ENCODE assay signal across 24 cellular contexts in the genomic region with DNA sequence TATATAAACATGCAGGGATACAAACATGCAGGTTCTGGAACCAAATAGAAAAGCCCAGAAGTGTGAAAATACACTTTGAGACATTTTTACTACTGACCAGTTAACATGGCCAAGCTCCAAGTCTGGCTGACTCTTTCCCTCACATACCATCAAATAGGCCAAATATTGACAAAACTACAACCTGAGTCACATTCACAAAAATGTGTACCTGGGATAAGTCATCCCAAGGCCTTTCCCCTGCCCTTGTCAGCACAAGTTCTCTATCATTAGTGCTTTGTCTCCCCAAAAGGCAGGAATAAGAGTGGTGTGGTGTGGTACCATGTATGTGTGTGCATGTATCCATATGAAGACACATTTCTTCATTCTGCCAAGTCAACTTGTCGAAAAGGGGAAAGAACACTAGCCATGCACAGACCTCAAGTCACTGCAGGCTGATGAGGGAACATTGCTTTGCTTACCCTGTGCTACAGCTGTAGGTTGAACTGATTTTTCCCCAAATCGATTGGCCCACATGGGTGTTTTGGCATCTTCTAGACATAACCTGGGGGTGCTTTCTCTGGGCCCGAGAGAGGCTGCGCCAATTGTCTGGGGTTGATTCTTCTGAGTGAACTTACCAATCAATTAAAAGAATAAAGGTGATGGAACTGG. TPM values are rescaled to one million over a fixed set of nuclear protein-coding genes. Genes with fewer than 3 reads are reported as not detected.
"Had no signal": no experiment of that assay in that cellular context is flagged by ENCODE, and none has a peak within 500 bp of the region (broad histone marks: within the 10 kb centered on the region; RNA-seq: fewer than 3 reads in every experiment).

No MANE protein-coding gene starts in this region.

- H3K27me3 ChIP-seq: adrenal gland, right lobe of liver, tibial artery had no signal

- H3K4me3 ChIP-seq: adrenal gland, cardiac muscle cell, gastrocnemius medialis, right lobe of liver, tibial artery had no signal

- H3K9me3 Mint-ChIP-seq: memory B cell; nephron progenitor cell; stimulated activated effector memory CD8-positive, alpha-beta T cell treated with anti-CD3 and anti-CD28 coated beads, Interleukin-12 subunit alpha, Interleukin-12 subunit beta, amount 100 ng/mL, for 72 hours; stimulated activated naive CD8-positive, alpha-beta T cell treated with anti-CD3 and anti-CD28 coated beads, Interleukin-15, amount 100 ng/mL, for 72 hours had no signal

- H3K4me1 ChIP-seq: adrenal gland, gastrocnemius medialis, right lobe of liver had no signal

- DNase-seq: activated CD4-positive, alpha-beta T cell treated with anti-CD3 and anti-CD28 coated beads for 1 hour; activated gamma-delta T cell treated with Interleukin-2 at 50 U/mL for 16 hours; activated T-cell treated with anti-CD3 and anti-CD28 coated beads, Interleukin-2, amount 50 U/mL, for 1 hour; adrenal gland; cortex of kidney; gastrocnemius medialis; hippocampal formation; left cardiac atrium; nephron progenitor cell; right lobe of liver; small intestine; stimulated activated CD4-positive, alpha-beta T cell treated with anti-CD3 and anti-CD28 coated beads, Interleukin-2, amount 100 ng/mL, for 24 hours; stimulated activated naive CD8-positive, alpha-beta T cell treated with anti-CD3 and anti-CD28 coated beads, Interleukin-15, amount 100 ng/mL, for 72 hours; T-helper 1 cell; tibial artery; WERI-Rb-1 had no signal

- H3K36me3 ChIP-seq: adrenal gland, cardiac muscle cell, gastrocnemius medialis, right lobe of liver, tibial artery, WERI-Rb-1 had no signal

- H3K9me3 ChIP-seq: adrenal gland, gastrocnemius medialis, right lobe of liver, tibial artery had no signal

- H3K4me3 Mint-ChIP-seq: activated naive CD8-positive, alpha-beta T cell; memory B cell; nephron progenitor cell; stimulated activated effector memory CD8-positive, alpha-beta T cell treated with anti-CD3 and anti-CD28 coated beads, Interleukin-12 subunit alpha, Interleukin-12 subunit beta, amount 100 ng/mL, for 72 hours; stimulated activated naive CD8-positive, alpha-beta T cell treated with anti-CD3 and anti-CD28 coated beads, Interleukin-15, amount 100 ng/mL, for 72 hours had no signal

- H3K4me1 Mint-ChIP-seq: memory B cell; stimulated activated effector memory CD8-positive, alpha-beta T cell treated with anti-CD3 and anti-CD28 coated beads, Interleukin-12 subunit alpha, Interleukin-12 subunit beta, amount 100 ng/mL, for 72 hours; stimulated activated naive CD8-positive, alpha-beta T cell treated with anti-CD3 and anti-CD28 coated beads, Interleukin-15, amount 100 ng/mL, for 72 hours had no signal

- H3K27ac Mint-ChIP-seq: activated naive CD8-positive, alpha-beta T cell; memory B cell; nephron progenitor cell; stimulated activated effector memory CD8-positive, alpha-beta T cell treated with anti-CD3 and anti-CD28 coated beads, Interleukin-12 subunit alpha, Interleukin-12 subunit beta, amount 100 ng/mL, for 72 hours; stimulated activated naive CD8-positive, alpha-beta T cell treated with anti-CD3 and anti-CD28 coated beads, Interleukin-15, amount 100 ng/mL, for 72 hours had no signal

- ATAC-seq: gastrocnemius medialis; left cardiac atrium; stimulated activated effector memory CD8-positive, alpha-beta T cell treated with anti-CD3 and anti-CD28 coated beads, Interleukin-12 subunit alpha, Interleukin-12 subunit beta, amount 100 ng/mL, for 72 hours; stimulated activated naive CD8-positive, alpha-beta T cell treated with anti-CD3 and anti-CD28 coated beads, Interleukin-15, amount 100 ng/mL, for 72 hours had no signal

- H3K27ac ChIP-seq: adrenal gland, cardiac muscle cell, gastrocnemius medialis, right lobe of liver, tibial artery, WERI-Rb-1 had no signal

- H3K36me3 Mint-ChIP-seq: activated naive CD8-positive, alpha-beta T cell; memory B cell; stimulated activated effector memory CD8-positive, alpha-beta T cell treated with anti-CD3 and anti-CD28 coated beads, Interleukin-12 subunit alpha, Interleukin-12 subunit beta, amount 100 ng/mL, for 72 hours had no signal

- FAIRE-seq: small intestine, TTC549 had no signal

RNA-seq across cellular contexts. Expression of gene HOXC4, which starts 14.9 kb away (rescaled TPM):
- total RNA-seq: cardiac muscle cell, cerebellum, liver had no signal
- polyA plus RNA-seq: cardiac muscle cell had no signal

RNA-seq across cellular contexts. Expression of gene HOXC5, which starts 35.7 kb away (rescaled TPM):
- total RNA-seq: cardiac muscle cell, cerebellum, left cardiac atrium, liver, mononuclear cell, right lobe of liver had no signal
- polyA plus RNA-seq: cardiac muscle cell, liver had no signal

RNA-seq across cellular contexts. Expression of gene HOXC6, which starts 40.3 kb away (rescaled TPM):
- total RNA-seq: cardiac muscle cell, cerebellum, mononuclear cell, right lobe of liver had no signal
- polyA plus RNA-seq: cardiac muscle cell, liver had no signal

RNA-seq across cellular contexts. Expression of gene HOXC8, which starts 59.8 kb away (rescaled TPM):
- total RNA-seq: cerebellum, left cardiac atrium, liver, mononuclear cell, right lobe of liver had no signal
- polyA plus RNA-seq: cardiac muscle cell, liver had no signal
